1 cellular context compared by ENCODE assay signal in the genomic region with DNA sequence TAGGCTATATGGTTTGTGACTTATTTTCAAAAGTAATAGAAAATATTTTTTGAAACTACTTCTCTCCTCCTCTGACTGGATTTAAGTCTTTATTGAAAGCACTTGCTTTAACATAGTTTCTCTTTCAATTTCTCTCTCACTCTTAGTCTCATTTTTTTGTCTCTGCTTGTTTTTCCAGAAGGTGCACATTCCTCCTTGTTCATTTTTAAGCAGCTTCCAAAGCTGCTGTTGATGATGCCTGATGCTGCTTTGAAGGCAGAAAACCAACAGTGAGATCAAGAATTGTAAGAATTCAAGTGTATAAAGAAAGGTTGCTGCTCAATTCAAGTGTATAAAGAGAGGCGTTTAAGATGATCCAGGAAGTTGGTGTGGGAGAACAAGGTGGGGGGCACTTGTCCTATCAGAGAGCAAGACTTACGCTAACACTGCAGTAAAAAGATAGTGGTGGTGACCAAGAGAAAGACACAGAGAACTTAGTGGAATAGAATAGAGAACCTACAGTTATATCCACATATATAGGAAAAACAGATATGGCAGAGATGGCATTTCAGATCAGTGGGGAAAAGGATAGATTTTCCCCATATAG.
TF ChIP-seq lines count a peak whose summit lies in the region.

No MANE protein-coding gene starts in this region.

TF ChIP-seq in HepG2, 621 proteins besides CTCF, POLR2A, EP300 and RAD21 (continued from another document):
- TF ChIP-seq ZNF646 (CRISPR knock-in tag; IDR thresholded peaks at IDR 0.05) (no peak), PAF1 (CRISPR knock-in tag; IDR thresholded peaks at IDR 0.05) (no peak), ONECUT2 (CRISPR knock-in tag; IDR thresholded peaks at IDR 0.05) (no peak), ZBTB42 (CRISPR knock-in tag; IDR thresholded peaks at IDR 0.05) (no peak), ERF (CRISPR knock-in tag; IDR thresholded peaks at IDR 0.05) (no peak), ZNF644 (CRISPR knock-in tag; IDR thresholded peaks at IDR 0.05; ENCODE audit: low read depth) (no peak), ZNF326 (CRISPR knock-in tag; IDR thresholded peaks at IDR 0.05; ENCODE audit: borderline replicate concordance) (no peak), HOXA3 (CRISPR knock-in tag; IDR thresholded peaks at IDR 0.05) (no peak)
- TF ChIP-seq, protein P1, sequence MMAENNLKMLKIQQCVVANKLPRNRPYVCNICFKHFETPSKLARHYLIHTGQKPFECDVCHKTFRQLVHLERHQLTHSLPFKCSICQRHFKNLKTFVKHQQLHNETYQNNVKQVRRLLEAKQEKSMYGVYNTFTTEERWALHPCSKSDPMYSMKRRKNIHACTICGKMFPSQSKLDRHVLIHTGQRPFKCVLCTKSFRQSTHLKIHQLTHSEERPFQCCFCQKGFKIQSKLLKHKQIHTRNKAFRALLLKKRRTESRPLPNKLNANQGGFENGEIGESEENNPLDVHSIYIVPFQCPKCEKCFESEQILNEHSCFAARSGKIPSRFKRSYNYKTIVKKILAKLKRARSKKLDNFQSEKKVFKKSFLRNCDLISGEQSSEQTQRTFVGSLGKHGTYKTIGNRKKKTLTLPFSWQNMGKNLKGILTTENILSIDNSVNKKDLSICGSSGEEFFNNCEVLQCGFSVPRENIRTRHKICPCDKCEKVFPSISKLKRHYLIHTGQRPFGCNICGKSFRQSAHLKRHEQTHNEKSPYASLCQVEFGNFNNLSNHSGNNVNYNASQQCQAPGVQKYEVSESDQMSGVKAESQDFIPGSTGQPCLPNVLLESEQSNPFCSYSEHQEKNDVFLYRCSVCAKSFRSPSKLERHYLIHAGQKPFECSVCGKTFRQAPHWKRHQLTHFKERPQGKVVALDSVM (CRISPR knock-in tag; IDR thresholded peaks at IDR 0.05): no peak
